In genomic region chr2:18106841-18107240, GRCh38 we compare ENCODE assay signal across 21 cellular contexts.
"Had no signal": no experiment of that assay in that cellular context is flagged by ENCODE, and none has a peak within 500 bp of the region (broad histone marks: within the 10 kb centered on the region; RNA-seq: fewer than 3 reads in every experiment).

No MANE protein-coding gene starts in this region.

- H3K27me3 Mint-ChIP-seq: brain had no signal

- H3K4me3 ChIP-seq: lower lobe of right lung, right lobe of liver, transverse colon, vagina had no signal

- H3K4me1 Mint-ChIP-seq: activated CD4-positive, alpha-beta T cell treated with anti-CD3 and anti-CD28 coated beads, Interleukin-2, amount 10 ng/mL, durations not matched to agents 24 days and 14 days; brain had no signal

- ATAC-seq: activated CD8-positive, alpha-beta T cell treated with anti-CD3 and anti-CD28 coated beads for 36 hours; left colon; lower lobe of right lung; natural killer cell treated with Interleukin-12 subunit alpha and Interleukin-12 subunit beta and Interleukin-15 and Interleukin-18, amount 100 ng/mL, for 72 hours; right lobe of liver had no signal

- H3K36me3 ChIP-seq: lower lobe of right lung, right lobe of liver, transverse colon, vagina had no signal

- H3K4me3 Mint-ChIP-seq: activated CD4-positive, alpha-beta T cell treated with anti-CD3 and anti-CD28 coated beads, Interleukin-2, amount 10 ng/mL, durations not matched to agents 24 days and 14 days; activated CD8-positive, alpha-beta T cell treated with anti-CD3 and anti-CD28 coated beads for 36 hours; activated naive CD4-positive, alpha-beta T cell treated with anti-CD3 and anti-CD28 coated beads for 36 hours; brain; natural killer cell treated with Interleukin-12 subunit alpha and Interleukin-12 subunit beta and Interleukin-15 and Interleukin-18, amount 100 ng/mL, for 72 hours; stimulated activated naive CD8-positive, alpha-beta T cell treated with anti-CD3 and anti-CD28 coated beads, Interleukin-15, Interleukin-2, amounts not matched to agents 100 ng/mL and 50 ng/mL, for 24 hours had no signal

- DNase-seq: activated CD4-positive, alpha-beta T cell treated with anti-CD3 and anti-CD28 coated beads, Interleukin-2, amount 10 ng/mL, durations not matched to agents 24 days and 14 days; activated CD8-positive, alpha-beta T cell treated with anti-CD3 and anti-CD28 coated beads for 36 hours; activated naive CD4-positive, alpha-beta T cell treated with anti-CD3 and anti-CD28 coated beads for 36 hours; activated T-cell treated with anti-CD3 and anti-CD28 coated beads, Interleukin-2, amount 50 U/mL, for 1 hour; caudate nucleus; foreskin fibroblast; glutamatergic neuron; hypothalamus; islet precursor cell; left colon; lower lobe of right lung; right lobe of liver; small intestine; stimulated activated CD4-positive, alpha-beta T cell treated with anti-CD3 and anti-CD28 coated beads, Interleukin-15, amount 100 ng/mL, for 24 hours; stimulated activated CD4-positive, alpha-beta T cell treated with anti-CD3 and anti-CD28 coated beads, Interleukin-2, amount 100 ng/mL, for 48 hours; transverse colon had no signal

- H3K4me1 ChIP-seq: lower lobe of right lung, parathyroid adenoma, transverse colon, vagina had no signal

- H3K36me3 Mint-ChIP-seq: brain; natural killer cell treated with Interleukin-12 subunit alpha and Interleukin-12 subunit beta and Interleukin-15 and Interleukin-18, amount 100 ng/mL, for 72 hours had no signal

- H3K9me3 Mint-ChIP-seq: activated CD4-positive, alpha-beta T cell treated with anti-CD3 and anti-CD28 coated beads, Interleukin-2, amount 10 ng/mL, durations not matched to agents 24 days and 14 days; activated CD8-positive, alpha-beta T cell treated with anti-CD3 and anti-CD28 coated beads for 36 hours; activated naive CD4-positive, alpha-beta T cell treated with anti-CD3 and anti-CD28 coated beads for 36 hours; brain; stimulated activated naive CD8-positive, alpha-beta T cell treated with anti-CD3 and anti-CD28 coated beads, Interleukin-15, Interleukin-2, amounts not matched to agents 100 ng/mL and 50 ng/mL, for 24 hours had no signal

- H3K27me3 ChIP-seq: right lobe of liver, transverse colon, vagina had no signal

- H3K27ac Mint-ChIP-seq: activated CD4-positive, alpha-beta T cell treated with anti-CD3 and anti-CD28 coated beads, Interleukin-2, amount 10 ng/mL, durations not matched to agents 24 days and 14 days; activated CD8-positive, alpha-beta T cell treated with anti-CD3 and anti-CD28 coated beads for 36 hours; activated naive CD4-positive, alpha-beta T cell treated with anti-CD3 and anti-CD28 coated beads for 36 hours; brain; natural killer cell treated with Interleukin-12 subunit alpha and Interleukin-12 subunit beta and Interleukin-15 and Interleukin-18, amount 100 ng/mL, for 72 hours; stimulated activated naive CD8-positive, alpha-beta T cell treated with anti-CD3 and anti-CD28 coated beads, Interleukin-15, Interleukin-2, amounts not matched to agents 100 ng/mL and 50 ng/mL, for 24 hours had no signal

- H3K9me3 ChIP-seq: lower lobe of right lung, right lobe of liver, transverse colon, vagina had no signal
